ENCODE assay signal across 2 cellular contexts in genomic region chr9:133638076-133638475, GRCh38.
TF ChIP-seq lines count a peak whose summit lies in the region.

No MANE protein-coding gene starts in this region.

TF ChIP-seq in H1, 55 proteins besides CTCF, POLR2A, EP300 and RAD21:
- TF ChIP-seq PHF8 (conservative IDR thresholded peaks at IDR 0.05; ENCODE audit: low read depth, low read length) (no peak), SP2 (IDR thresholded peaks at IDR 0.05; ENCODE audit: low read length) (no peak), TAF1 (IDR thresholded peaks at IDR 0.05; ENCODE audit: low read depth, low read length) (no peak), CBX5 (IDR thresholded peaks at IDR 0.05; ENCODE audit: low read depth, low read length) (no peak), GTF2F1 (IDR thresholded peaks at IDR 0.05; ENCODE audit: borderline replicate concordance, low read depth, low read length) (no peak), SIRT6 (IDR thresholded peaks at IDR 0.05; ENCODE audit: low read length) (no peak), CTBP2 (IDR thresholded peaks at IDR 0.05; ENCODE audit: borderline replicate concordance, insufficient read depth, insufficient read length, low read length) (no peak), HDAC6 (IDR thresholded peaks at IDR 0.05; ENCODE audit: low read depth, low read length) (no peak)

TF ChIP-seq in neural cell, 6 proteins besides CTCF, POLR2A, EP300 and RAD21:
- no peak for TF ChIP-seq SMC3 (conservative IDR thresholded peaks at IDR 0.05; ENCODE audit: poor library complexity)
- TF ChIP-seq EZH2 (IDR thresholded peaks at IDR 0.05; ENCODE audit: borderline replicate concordance, insufficient read depth, low read length, poor library complexity, severe bottlenecking), result no peak
- TF ChIP-seq POLR2AphosphoS5 (IDR thresholded peaks at IDR 0.05), result no peak
- TF ChIP-seq REST (IDR thresholded peaks at IDR 0.05; ENCODE audit: borderline replicate concordance), result no peak
- no peak for TF ChIP-seq MXI1 (conservative IDR thresholded peaks at IDR 0.05; ENCODE audit: poor library complexity, severe bottlenecking)
- no peak for TF ChIP-seq TAF1 (IDR thresholded peaks at IDR 0.05; ENCODE audit: low read depth)
